ENCODE assay signal across 17 cellular contexts in the genomic region with DNA sequence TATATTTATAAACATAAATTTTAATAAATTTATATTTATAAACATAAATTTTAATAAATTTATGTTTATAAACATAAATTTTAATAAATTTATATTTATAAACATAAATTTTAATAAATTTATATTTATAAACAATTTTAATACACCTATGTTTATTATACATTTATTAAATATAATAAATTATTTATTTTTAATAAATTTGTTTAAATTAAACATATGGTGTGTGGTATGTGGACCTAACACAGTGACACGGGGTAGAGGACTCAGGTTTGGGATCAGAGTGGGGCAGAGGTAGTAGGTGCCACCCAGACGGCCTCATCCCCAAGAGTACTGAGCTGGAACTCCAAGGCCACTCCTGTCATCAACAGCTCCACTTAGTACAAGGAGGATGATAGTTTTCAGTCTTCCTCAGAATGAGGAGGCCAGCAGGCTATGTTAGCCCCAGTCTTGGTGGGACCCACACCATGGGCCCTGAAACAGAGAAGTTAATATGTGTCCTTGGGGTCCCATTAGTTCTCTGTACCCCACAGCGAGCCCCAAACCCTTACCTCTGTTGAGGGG.
"Had no signal": no experiment of that assay in that cellular context is flagged by ENCODE, and none has a peak within 500 bp of the region (broad histone marks: within the 10 kb centered on the region; RNA-seq: fewer than 3 reads in every experiment).

No MANE protein-coding gene starts in this region.

- H3K27me3 Mint-ChIP-seq: activated naive CD8-positive, alpha-beta T cell; central memory CD8-positive, alpha-beta T cell; memory B cell; naive thymus-derived CD4-positive, alpha-beta T cell had no signal

- H3K4me1 Mint-ChIP-seq: central memory CD8-positive, alpha-beta T cell; memory B cell; naive thymus-derived CD4-positive, alpha-beta T cell had no signal

- H3K9me3 ChIP-seq: esophagus squamous epithelium, mucosa of descending colon, ovary, sigmoid colon had no signal

- H3K36me3 Mint-ChIP-seq: activated naive CD8-positive, alpha-beta T cell had no signal

- H3K27ac ChIP-seq: brain microvascular endothelial cell, esophagus squamous epithelium, ovary, sigmoid colon had no signal

- H3K4me3 Mint-ChIP-seq: activated naive CD8-positive, alpha-beta T cell; central memory CD8-positive, alpha-beta T cell; memory B cell; naive thymus-derived CD4-positive, alpha-beta T cell had no signal

- ATAC-seq: left ventricle myocardium superior; mucosa of descending colon; naive thymus-derived CD4-positive, alpha-beta T cell had no signal

- H3K4me3 ChIP-seq: esophagus squamous epithelium, mucosa of descending colon, ovary, sigmoid colon had no signal

- DNase-seq: activated effector memory CD4-positive, alpha-beta T cell treated with anti-CD3 and anti-CD28 coated beads, Interleukin-2, amount 50 U/mL, for 16 hours; anterior cingulate cortex; brain microvascular endothelial cell; cortex of kidney; effector CD4-positive, alpha-beta T cell; esophagus squamous epithelium; glutamatergic neuron; kidney glomerular epithelial cell; left ventricle myocardium superior; mucosa of descending colon; naive thymus-derived CD4-positive, alpha-beta T cell; ovary; sigmoid colon; stimulated activated CD4-positive, alpha-beta T cell treated with anti-CD3 and anti-CD28 coated beads, Interleukin-1b, Interleukin-23, amount 100 ng/mL, for 48 hours had no signal

- H3K4me1 ChIP-seq: esophagus squamous epithelium, sigmoid colon had no signal

- H3K27me3 ChIP-seq: brain microvascular endothelial cell, esophagus squamous epithelium, ovary, sigmoid colon had no signal

- H3K27ac Mint-ChIP-seq: activated naive CD8-positive, alpha-beta T cell; memory B cell; naive thymus-derived CD4-positive, alpha-beta T cell had no signal

- H3K9me3 Mint-ChIP-seq: central memory CD8-positive, alpha-beta T cell; memory B cell; naive thymus-derived CD4-positive, alpha-beta T cell had no signal

- H3K36me3 ChIP-seq: brain microvascular endothelial cell, ovary had no signal
